ENCODE assay signal across 8 cellular contexts in the genomic region with DNA sequence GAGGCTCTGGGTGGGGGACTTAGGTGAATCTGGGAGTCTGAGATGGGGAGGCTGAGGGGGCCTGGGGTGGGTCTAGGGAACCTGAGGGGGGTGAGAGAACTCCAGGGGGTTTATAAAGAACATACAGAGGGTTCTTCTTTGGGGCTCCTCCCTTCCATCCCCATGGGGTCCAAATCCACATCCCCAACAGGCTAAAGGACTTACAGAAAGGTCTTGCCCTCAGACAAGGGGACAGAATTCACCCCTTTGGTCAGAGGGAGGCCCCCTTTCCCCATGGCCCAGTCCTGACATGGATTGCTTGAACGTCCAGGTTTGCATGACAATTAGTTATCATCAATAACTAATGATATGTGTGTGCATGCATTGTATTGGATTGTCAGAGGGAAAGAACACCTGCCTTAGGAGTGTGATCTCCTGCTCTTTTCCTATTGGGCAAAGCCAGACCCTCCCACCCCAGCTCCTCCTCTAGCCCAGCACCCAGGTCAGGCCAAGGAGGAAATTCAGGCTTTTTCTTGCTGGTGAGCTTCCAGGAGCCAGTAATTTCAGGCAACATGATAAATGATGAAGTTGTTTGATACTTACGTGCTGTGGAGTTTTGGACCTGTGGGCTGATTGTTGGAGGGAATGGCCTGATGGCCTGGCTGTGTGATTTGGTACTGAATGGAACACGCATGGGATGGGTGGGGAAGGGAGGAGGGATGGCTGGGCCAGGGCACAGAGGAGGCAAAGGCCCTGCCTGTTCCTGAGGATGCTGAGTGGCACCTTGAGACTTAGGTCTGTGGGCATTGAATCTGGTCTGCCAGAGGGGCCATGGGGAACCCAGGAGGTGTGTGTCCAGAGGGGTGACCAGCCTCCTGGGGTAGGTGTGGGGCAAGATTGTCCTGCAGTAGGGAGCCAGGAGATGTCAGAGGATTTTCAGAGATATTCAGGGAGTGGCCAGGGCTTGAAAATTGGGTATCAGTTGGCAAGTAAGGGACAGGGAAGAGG. TPM values are rescaled to one million over a fixed set of nuclear protein-coding genes. Genes with fewer than 3 reads are reported as not detected.
DNase-seq lines count a peak whose midpoint lies in the region; ATAC-seq and TF ChIP-seq lines count a peak whose summit lies in the region.

No MANE protein-coding gene starts in this region.

- H3K36me3 ChIP-seq in OCI-LY1 (ENCODE audit: insufficient read depth, low read length) (no peaks in the 10 kb centered on the region), endodermal cell (ENCODE audit: control insufficient read depth, insufficient read depth, low read length) (no peaks in the 10 kb centered on the region), ovary (no peaks in the 10 kb centered on the region)

- H3K4me3 ChIP-seq in OCI-LY1 (ENCODE audit: low read depth, low read length, poor library complexity, severe bottlenecking): peak overlapping the region; percentile 59
- H3K4me3 ChIP-seq in endodermal cell (ENCODE audit: low read length): peak overlapping the region; percentile 86
- peak overlapping the region; percentile 62 for H3K4me3 ChIP-seq in ovary

- no peaks in the 10 kb centered on the region for H3K9me3 Mint-ChIP-seq in activated CD4-positive, alpha-beta T cell treated with anti-CD3 and anti-CD28 coated beads, Interleukin-2, amount 10 ng/mL, durations not matched to agents 7 days and 5 days
- no peaks in the 10 kb centered on the region for H3K9me3 Mint-ChIP-seq in endodermal cell

- no peak overlapping the region for H2AFZ ChIP-seq in OCI-LY1 (ENCODE audit: low read length)

- peaks cover 3% of the 10 kb centered on the region for H3K36me3 Mint-ChIP-seq in activated CD4-positive, alpha-beta T cell treated with anti-CD3 and anti-CD28 coated beads, Interleukin-2, amount 10 ng/mL, durations not matched to agents 7 days and 5 days (ENCODE audit: low read depth)
- no peaks in the 10 kb centered on the region for H3K36me3 Mint-ChIP-seq in endodermal cell (ENCODE audit: low read depth)

- H3K9ac ChIP-seq in OCI-LY1 (ENCODE audit: low read length): no peak overlapping the region; the same call in 1 of the 2 replicates
- peak overlapping the region; percentile 53 for H3K9ac ChIP-seq in endodermal cell (ENCODE audit: extremely low read depth, low read length, poor library complexity, severe bottlenecking)

- CTCF ChIA-PET in activated CD4-positive, alpha-beta T cell treated with anti-CD3 and anti-CD28 coated beads, Interleukin-2, amount 10 ng/mL, durations not matched to agents 7 days and 5 days (lab: Charles Lee): no interaction called here

- H3K9me3 ChIP-seq in OCI-LY1 (ENCODE audit: low read length) (no peaks in the 10 kb centered on the region), endodermal cell (ENCODE audit: control insufficient read depth, low read length) (no peaks in the 10 kb centered on the region), ovary (no peaks in the 10 kb centered on the region)

- no peak for TF ChIP-seq EP300 in ovary (IDR thresholded peaks at IDR 0.05)

- intact Hi-C loops in ovary (cut with DNase I): no loop called here

- no peaks in the 10 kb centered on the region for H3K79me2 ChIP-seq in OCI-LY1 (ENCODE audit: insufficient read depth, low read length)

- 0 out of 2 replicates have a peak, but pooled peaks cover 6% of the 10 kb centered on the region for H3K27me3 ChIP-seq in OCI-LY1 (ENCODE audit: insufficient read depth, low read length)
- H3K27me3 ChIP-seq in endodermal cell (ENCODE audit: control insufficient read depth, insufficient read depth, low read length, poor library complexity, severe bottlenecking): peaks cover 15% of the 10 kb centered on the region
- no peaks in the 10 kb centered on the region for H3K27me3 ChIP-seq in ovary

- ATAC-seq in HG03520 (IDR thresholded peaks at IDR 0.05; ENCODE audit: unreplicated experiment) (no peak), HG02884 (IDR thresholded peaks at IDR 0.05; ENCODE audit: unreplicated experiment) (no peak)

- no peak for TF ChIP-seq CTCF in OCI-LY1 (IDR thresholded peaks at IDR 0.05; ENCODE audit: low read length)
- TF ChIP-seq CTCF in endodermal cell (conservative IDR thresholded peaks at IDR 0.05): no peak
- TF ChIP-seq CTCF in ovary (IDR thresholded peaks at IDR 0.05): no peak

- WGBS in endodermal cell (ENCODE audit: insufficient coverage in 1 of 2, insufficient read length in 1 of 2), 2 experiments: 90 to 100% methylated on average over 1 to 2 of the region's 3 CpGs
- WGBS in ovary, 3 donors: 40 to 41% (median 40%) methylated on average over 3 of the region's 3 CpGs

- peaks cover 13% of the 10 kb centered on the region for H3K4me1 ChIP-seq in OCI-LY1 (ENCODE audit: insufficient read depth, low read length, severe bottlenecking)
- no peaks in the 10 kb centered on the region for H3K4me1 ChIP-seq in endodermal cell (ENCODE audit: control insufficient read depth, insufficient read depth, low read length)
- H3K4me1 ChIP-seq in ovary (ENCODE audit: insufficient read depth): peaks cover 6% of the 10 kb centered on the region

- DNase-seq in activated CD4-positive, alpha-beta T cell treated with anti-CD3 and anti-CD28 coated beads, Interleukin-2, amount 10 ng/mL, durations not matched to agents 7 days and 5 days: no peak
- no peak for DNase-seq in activated CD4-positive, alpha-beta T cell treated with anti-CD3 and anti-CD28 coated beads for 4 hours
- DNase-seq in endodermal cell: peak; percentile 76
- DNase-seq in ovary: no peak
- no peak for DNase-seq in activated effector memory CD4-positive, alpha-beta T cell treated with anti-CD3 and anti-CD28 coated beads, Interleukin-2, amount 50 U/mL, for 16 hours

- H3K4me3 Mint-ChIP-seq in activated CD4-positive, alpha-beta T cell treated with anti-CD3 and anti-CD28 coated beads, Interleukin-2, amount 10 ng/mL, durations not matched to agents 7 days and 5 days: peak overlapping the region; percentile 85
- H3K4me3 Mint-ChIP-seq in endodermal cell: peak overlapping the region; percentile 74

- TF ChIP-seq POLR2A in ovary (IDR thresholded peaks at IDR 0.05): no peak

- peak overlapping the region; percentile 68; the same call in 1 of the 2 replicates for H3K4me2 ChIP-seq in OCI-LY1 (ENCODE audit: low read length)

- no peaks in the 10 kb centered on the region for H3F3A ChIP-seq in OCI-LY1 (ENCODE audit: insufficient read depth, low read length)

- H3K27ac Mint-ChIP-seq in activated CD4-positive, alpha-beta T cell treated with anti-CD3 and anti-CD28 coated beads, Interleukin-2, amount 10 ng/mL, durations not matched to agents 7 days and 5 days: peak overlapping the region; percentile 89
- H3K27ac Mint-ChIP-seq in endodermal cell: peak overlapping the region; percentile 48

- H3K27me3 Mint-ChIP-seq in activated CD4-positive, alpha-beta T cell treated with anti-CD3 and anti-CD28 coated beads, Interleukin-2, amount 10 ng/mL, durations not matched to agents 7 days and 5 days: peaks cover 6% of the 10 kb centered on the region
- H3K27me3 Mint-ChIP-seq in endodermal cell (ENCODE audit: insufficient read depth): peaks cover 26% of the 10 kb centered on the region

- peaks cover 31% of the 10 kb centered on the region for H3K4me1 Mint-ChIP-seq in activated CD4-positive, alpha-beta T cell treated with anti-CD3 and anti-CD28 coated beads, Interleukin-2, amount 10 ng/mL, durations not matched to agents 7 days and 5 days
- peaks cover 4% of the 10 kb centered on the region for H3K4me1 Mint-ChIP-seq in endodermal cell

- POLR2A ChIA-PET in activated CD4-positive, alpha-beta T cell treated with anti-CD3 and anti-CD28 coated beads, Interleukin-2, amount 10 ng/mL, durations not matched to agents 7 days and 5 days (lab: Charles Lee): no interaction called here

- H4K20me1 ChIP-seq in OCI-LY1 (ENCODE audit: insufficient read depth, low read length): no peaks in the 10 kb centered on the region

- H3K27ac ChIP-seq in OCI-LY1 (ENCODE audit: low read depth, low read length, poor library complexity, severe bottlenecking) (no peak overlapping the region), endodermal cell (ENCODE audit: low read depth, low read length) (no peak overlapping the region), ovary (peak overlapping the region; percentile 75 to 76)

- H3K9me2 ChIP-seq in OCI-LY1 (ENCODE audit: low read depth, low read length): no peaks in the 10 kb centered on the region

RNA-seq across cellular contexts. Expression of a gene that starts 1.1 kb away (rescaled TPM):
- 10 to 100 TPM in 1 of 2 experiments, 1 to 10 TPM in 1; 10.0 to 11.4 TPM for total RNA-seq in activated CD4-positive, alpha-beta T cell treated with anti-CD3 and anti-CD28 coated beads, Interleukin-2, amount 10 ng/mL, durations not matched to agents 7 days and 5 days
- total RNA-seq in endodermal cell: 10 to 100 TPM in 1 of 2 donors, 1 to 10 TPM in 1; 9.4 to 11.2 TPM
- polyA plus RNA-seq in endodermal cell (2013, experiment 1 of 2): 5.7 TPM
- polyA plus RNA-seq in endodermal cell (2013, experiment 2 of 2): 5.3 TPM
- 10 to 100 TPM in 5 of 7 donors, 1 to 10 TPM in 2; 4.6 to 24.0 (median 15.7) TPM for total RNA-seq in ovary
- 1 to 10 TPM; 1.6 to 5.7 TPM for polyA plus RNA-seq in ovary

RNA-seq across cellular contexts. Expression of a gene that starts 25.3 kb away (rescaled TPM):
- under 1 TPM in 1 of 2 experiments, not detected in 1; 0.12 TPM for total RNA-seq in activated CD4-positive, alpha-beta T cell treated with anti-CD3 and anti-CD28 coated beads, Interleukin-2, amount 10 ng/mL, durations not matched to agents 7 days and 5 days
- total RNA-seq in endodermal cell (1 to 10 TPM; 5.0 to 7.2 TPM), ovary (under 1 TPM in 4 of 7 donors, not detected in 3; 0.20 to 0.53 (median 0.52) TPM)
- polyA plus RNA-seq in endodermal cell (2013, experiment 1 of 2): 14.1 TPM
- polyA plus RNA-seq in endodermal cell (2013, experiment 2 of 2): 12.5 TPM
- polyA plus RNA-seq in ovary: under 1 TPM in 1 of 2 donors, not detected in 1; 0.38 TPM

RNA-seq across cellular contexts. Expression of a gene that starts 31.3 kb away (rescaled TPM):
- total RNA-seq in activated CD4-positive, alpha-beta T cell treated with anti-CD3 and anti-CD28 coated beads, Interleukin-2, amount 10 ng/mL, durations not matched to agents 7 days and 5 days: not detected
- 10 to 100 TPM; 10.4 to 10.5 TPM for total RNA-seq in endodermal cell
- 9.9 TPM for polyA plus RNA-seq in endodermal cell (2013, experiment 1 of 2)
- 11.0 TPM for polyA plus RNA-seq in endodermal cell (2013, experiment 2 of 2)
- 1 to 10 TPM in 2 of 7 donors, under 1 TPM in 2, not detected in 3; 0.51 to 1.1 (median 1.0) TPM for total RNA-seq in ovary
- 1 to 10 TPM in 1 of 2 donors, under 1 TPM in 1; 0.83 to 1.2 TPM for polyA plus RNA-seq in ovary

RNA-seq across cellular contexts. Expression of a gene that starts 45.5 kb away (rescaled TPM):
- 10 to 100 TPM; 10.2 to 10.3 TPM for total RNA-seq in activated CD4-positive, alpha-beta T cell treated with anti-CD3 and anti-CD28 coated beads, Interleukin-2, amount 10 ng/mL, durations not matched to agents 7 days and 5 days
- total RNA-seq in endodermal cell (10 to 100 TPM; 26.6 to 29.7 TPM), ovary (10 to 100 TPM in 5 of 7 donors, 1 to 10 TPM in 2; 2.4 to 19.5 (median 14.6) TPM)
- polyA plus RNA-seq in endodermal cell (2013, experiment 1 of 2): 20.4 TPM
- 17.5 TPM for polyA plus RNA-seq in endodermal cell (2013, experiment 2 of 2)
- 1 to 10 TPM; 2.3 to 8.4 TPM for polyA plus RNA-seq in ovary

RNA-seq across cellular contexts. Expression of a gene that starts 49.3 kb away (rescaled TPM):
- 10 to 100 TPM; 73.0 to 85.2 TPM for total RNA-seq in activated CD4-positive, alpha-beta T cell treated with anti-CD3 and anti-CD28 coated beads, Interleukin-2, amount 10 ng/mL, durations not matched to agents 7 days and 5 days
- total RNA-seq in endodermal cell (10 to 100 TPM; 76.9 to 83.9 TPM), ovary (100 to 1,000 TPM in 2 of 7 donors, 10 to 100 TPM in 5; 46.5 to 146 (median 66.7) TPM)
- 50.3 TPM for polyA plus RNA-seq in endodermal cell (2013, experiment 1 of 2)
- polyA plus RNA-seq in endodermal cell (2013, experiment 2 of 2): 45.4 TPM
- 10 to 100 TPM in 1 of 2 donors, 1 to 10 TPM in 1; 5.3 to 89.2 TPM for polyA plus RNA-seq in ovary

Comparison
In these comparisons a context has a peak if more than half of its experiments do, and no peak if none do; other contexts are left out.
1. H3K27ac ChIP-seq: peak in ovary (2 of 2); none in OCI-LY1 (single experiment) and endodermal cell (single experiment).
2. RNA of a gene that starts 31.3 kb away (total RNA-seq): 10.4 to 10.5 TPM in endodermal cell; 0.51 to 1.1 TPM in ovary and not detected in activated CD4-positive, alpha-beta T cell treated with anti-CD3 and anti-CD28 coated beads, Interleukin-2, amount 10 ng/mL, durations not matched to agents 7 days and 5 days; every median in the first group is over 4 times any median in the second.
3. Peak in every context shown above with its lines, with median percentiles within 50 percentile points of each other: H3K4me3 ChIP-seq.